In the genomic region with DNA sequence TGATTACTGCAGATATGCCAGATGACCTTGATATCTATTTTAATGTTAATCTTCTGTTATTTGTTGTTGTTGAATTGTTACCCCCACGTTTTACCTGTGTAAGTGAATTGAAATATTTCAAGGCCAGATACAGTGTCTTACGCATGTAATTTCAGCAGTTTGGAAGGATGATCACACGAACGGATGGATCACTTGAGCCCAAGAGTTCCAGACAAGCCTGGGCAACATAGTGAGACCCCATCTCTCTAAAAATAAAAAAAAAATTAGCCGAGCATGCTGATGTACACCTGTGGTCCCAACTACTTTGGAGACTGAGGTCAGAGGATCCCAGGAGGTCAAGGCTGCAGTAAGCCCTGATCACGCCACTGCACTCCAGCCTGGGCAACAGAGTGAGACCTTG, we compare ENCODE assay signal across 13 cellular contexts. TPM values are rescaled to one million over a fixed set of nuclear protein-coding genes. Genes with fewer than 3 reads are reported as not detected.
DNase-seq lines count a peak whose midpoint lies in the region; ATAC-seq and TF ChIP-seq lines count a peak whose summit lies in the region.
"Had no signal": no experiment of that assay in that cellular context is flagged by ENCODE, and none has a peak within 500 bp of the region (broad histone marks: within the 10 kb centered on the region; RNA-seq: fewer than 3 reads in every experiment).

No MANE protein-coding gene starts in this region.

- H3K79me2 ChIP-seq in SK-N-SH (ENCODE audit: insufficient read depth), result peaks cover 63% of the 10 kb centered on the region
- H3K79me2 ChIP-seq in Karpas-422 (ENCODE audit: low read length), result peaks cover 5% of the 10 kb centered on the region; the same call in 1 of the 2 replicates
- peaks cover 10% of the 10 kb centered on the region for H3K79me2 ChIP-seq in mammary epithelial cell (ENCODE audit: insufficient read depth, low read length)

- H3F3A ChIP-seq in SK-N-SH (replicated peaks; ENCODE audit: insufficient read depth), result peaks cover 33% of the 10 kb centered on the region

- DNase-seq in SK-N-SH, result no peak
- no peak for DNase-seq in Karpas-422
- no peak for DNase-seq in mammary epithelial cell
- no peak for DNase-seq in osteocyte (ENCODE audit: extremely low spot score, unreplicated experiment)
- no peak for DNase-seq in vagina (ENCODE audit: extremely low spot score in 2 of 2)
- no peak for DNase-seq in germinal center (ENCODE audit: low spot score)
- DNase-seq: activated CD4-positive, alpha-beta T cell treated with anti-CD3 and anti-CD28 coated beads for 48 hours; body of pancreas; DMS79 had no signal

- CTCF ChIA-PET in SK-N-SH (lab: Yijun Ruan, JAX) (no interaction called here), mammary epithelial cell (lab: Charles Lee; ENCODE audit: low non-redundant PET) (no interaction called here)

- WGBS in SK-N-SH (ENCODE audit: low lambda C conversion rate), result 66% methylated on average over 6 of the region's 6 CpGs
- WGBS in mammary epithelial cell (ENCODE audit: low coverage, missing lambda C conversion rate), result 88% methylated on average over 6 of the region's 6 CpGs

- no peak for ATAC-seq in SK-N-SH treated with all-trans-retinoic acid at 6 μM for 48 hours
- ATAC-seq in HG03280 (IDR thresholded peaks at IDR 0.05; ENCODE audit: unreplicated experiment), result no peak

- TSS peak; percentile 34 for BruUV-seq in mammary epithelial cell (replicated peaks; lab: Mats Ljungman, UMichigan)

- TF ChIP-seq POLR2A in vagina (IDR thresholded peaks at IDR 0.05), result no peak

- TF ChIP-seq CTCF in SK-N-SH (IDR thresholded peaks at IDR 0.05) (no peak), mammary epithelial cell (conservative IDR thresholded peaks at IDR 0.05 in 1 of 2, IDR thresholded peaks at IDR 0.05 in 1 of 2; ENCODE audit: extremely low read depth in 1 of 2, insufficient read depth in 1 of 2, low read depth in 1 of 2, low read length in 2 of 2) (no peak), osteocyte (IDR thresholded peaks at IDR 0.05) (no peak), vagina (IDR thresholded peaks at IDR 0.05) (no peak)

- dilution Hi-C loops in mammary epithelial cell (cut with HindIII; ENCODE audit: low sequenced_read_pairs), result no loop called here

- no peak for TF ChIP-seq RAD21 in SK-N-SH (IDR thresholded peaks at IDR 0.05; ENCODE audit: low read length)

- no peak overlapping the region for H3K4me3 Mint-ChIP-seq in osteocyte (ENCODE audit: unreplicated experiment)

- H3K4me3 ChIP-seq in SK-N-SH (ENCODE audit: low read depth in 2 of 2, low read length in 1 of 2), result no peak overlapping the region; a peak in 1 of 4 replicates
- H3K4me3 ChIP-seq in Karpas-422 (ENCODE audit: low read length), result no peak overlapping the region
- H3K4me3 ChIP-seq in mammary epithelial cell (replicated peaks in 1 of 3; ENCODE audit: insufficient read depth in 1 of 3, low read depth in 2 of 3, low read length in 3 of 3), result no peak overlapping the region
- H3K4me3 ChIP-seq in vagina, result no peak overlapping the region
- H3K4me3 ChIP-seq: body of pancreas had no signal

- H3K27ac ChIP-seq in SK-N-SH (ENCODE audit: low read depth in 2 of 2, low read length in 1 of 2), result peak overlapping the region; percentile 84 to 86; a peak in 3 of 4 replicates
- H3K27ac ChIP-seq in Karpas-422 (ENCODE audit: low read length), result peak overlapping the region; percentile 60
- H3K27ac ChIP-seq in mammary epithelial cell (ENCODE audit: insufficient read depth, low read depth, low read length), result peak overlapping the region; percentile 74
- H3K27ac ChIP-seq in vagina, result no peak overlapping the region
- H3K27ac ChIP-seq: 22Rv1 had no signal

- H3K27me3 Mint-ChIP-seq in osteocyte (ENCODE audit: unreplicated experiment), result no peaks in the 10 kb centered on the region
- H3K27me3 Mint-ChIP-seq: progenitor cell of endocrine pancreas had no signal

- H3K9me3 ChIP-seq in SK-N-SH, result 0 out of 2 replicates have a peak, but pooled peaks cover 6% of the 10 kb centered on the region
- H3K9me3 ChIP-seq in Karpas-422 (ENCODE audit: low read length), result peaks cover 10% of the 10 kb centered on the region; the same call in 1 of the 2 replicates
- no peaks in the 10 kb centered on the region for H3K9me3 ChIP-seq in mammary epithelial cell (replicated peaks; ENCODE audit: insufficient read depth, low read length)
- H3K9me3 ChIP-seq in vagina, result no peaks in the 10 kb centered on the region
- H3K9me3 ChIP-seq: body of pancreas had no signal

- H3K36me3 ChIP-seq in SK-N-SH (replicated peaks in 1 of 2; ENCODE audit: control insufficient read depth in 1 of 2, insufficient read depth in 2 of 2, low read length in 1 of 2) (peaks cover 18 to 33% of the 10 kb centered on the region in 2 experiments), Karpas-422 (ENCODE audit: insufficient read depth, low read length) (0 out of 2 replicates have a peak, but pooled peaks cover 10% of the 10 kb centered on the region), mammary epithelial cell (ENCODE audit: insufficient read depth, low read length) (peaks cover 13% of the 10 kb centered on the region), vagina (peaks cover 0 to 13% of the 10 kb centered on the region in 2 donors)

- no peak for TF ChIP-seq EP300 in SK-N-SH (IDR thresholded peaks at IDR 0.05; ENCODE audit: borderline replicate concordance in 1 of 2, low read depth in 1 of 2, low read length in 1 of 2)

- intact Hi-C loops in mammary epithelial cell (cut with micrococcal nuclease) (no loop called here), vagina (cut with DNase I) (no loop called here)

- peaks cover 54% of the 10 kb centered on the region for H3K4me1 Mint-ChIP-seq in osteocyte (ENCODE audit: unreplicated experiment)

- peaks cover 23% of the 10 kb centered on the region for H3K36me3 Mint-ChIP-seq in osteocyte (ENCODE audit: unreplicated experiment)

- no peaks in the 10 kb centered on the region for H4K20me1 ChIP-seq in SK-N-SH (ENCODE audit: insufficient read depth)
- no peaks in the 10 kb centered on the region for H4K20me1 ChIP-seq in Karpas-422 (ENCODE audit: insufficient read depth, low read depth, low read length)
- no peaks in the 10 kb centered on the region for H4K20me1 ChIP-seq in mammary epithelial cell (ENCODE audit: insufficient read depth, low read length)

- H3K4me1 ChIP-seq in SK-N-SH (ENCODE audit: control insufficient read depth in 1 of 2, insufficient read depth in 2 of 2, low read depth in 1 of 2, low read length in 1 of 2) (peaks cover 4 to 25% of the 10 kb centered on the region in 2 experiments; a peak in 3 of 4 replicates), Karpas-422 (ENCODE audit: low read length) (peaks cover 20% of the 10 kb centered on the region), mammary epithelial cell (ENCODE audit: insufficient read depth, low read length) (peaks cover 21% of the 10 kb centered on the region), vagina (no peaks in the 10 kb centered on the region)
- H3K4me1 ChIP-seq: body of pancreas had no signal

- peak overlapping the region; percentile 34; the same call in 1 of the 2 replicates for H3K4me2 ChIP-seq in SK-N-SH
- H3K4me2 ChIP-seq in Karpas-422 (ENCODE audit: low read depth, low read length, poor library complexity, severe bottlenecking), result peak overlapping the region; percentile 16
- H3K4me2 ChIP-seq in mammary epithelial cell (ENCODE audit: insufficient read depth, low read depth, low read length), result peak overlapping the region; percentile 32

- H3K27me3 ChIP-seq in SK-N-SH (ENCODE audit: insufficient read depth) (no peaks in the 10 kb centered on the region), Karpas-422 (ENCODE audit: low read length) (no peaks in the 10 kb centered on the region), mammary epithelial cell (ENCODE audit: insufficient read depth, low read length) (no peaks in the 10 kb centered on the region), vagina (no peaks in the 10 kb centered on the region)
- H3K27me3 ChIP-seq: body of pancreas had no signal

- H3K27ac Mint-ChIP-seq in osteocyte (ENCODE audit: unreplicated experiment), result peak overlapping the region; percentile 11
- H3K27ac Mint-ChIP-seq: progenitor cell of endocrine pancreas had no signal

- POLR2A ChIA-PET in SK-N-SH (lab: Yijun Ruan, JAX), result no interaction called here

- peak overlapping the region; percentile 47; the same call in 1 of the 2 replicates for H3K9ac ChIP-seq in SK-N-SH
- H3K9ac ChIP-seq in Karpas-422 (ENCODE audit: low read length), result 0 out of 2 replicates have a peak overlapping the region, but pooled peaks have one; percentile 1
- no peak overlapping the region for H3K9ac ChIP-seq in mammary epithelial cell (ENCODE audit: insufficient read depth, low read length)

- H3K9me2 ChIP-seq in SK-N-SH (no peaks in the 10 kb centered on the region), Karpas-422 (replicated peaks; ENCODE audit: insufficient read depth, low read length) (no peaks in the 10 kb centered on the region)

- H2AFZ ChIP-seq in SK-N-SH (ENCODE audit: low read depth) (no peak overlapping the region), Karpas-422 (ENCODE audit: low read length) (0 out of 2 replicates have a peak overlapping the region, but pooled peaks have one; percentile 47), mammary epithelial cell (ENCODE audit: low read depth, low read length) (no peak overlapping the region)

- peaks cover 5% of the 10 kb centered on the region for H3K9me3 Mint-ChIP-seq in osteocyte (ENCODE audit: unreplicated experiment)

- in situ Hi-C loops in mammary epithelial cell (cut with MboI; ENCODE audit: low sequenced_read_pairs in 2 of 2), result no loop called here

TF ChIP-seq in SK-N-SH, 30 proteins besides CTCF, POLR2A, EP300 and RAD21 (continues in another document):
- TF ChIP-seq TAF1 (IDR thresholded peaks at IDR 0.05; ENCODE audit: borderline replicate concordance, low read depth, low read length) (no peak), YY1 (IDR thresholded peaks at IDR 0.05; ENCODE audit: low read depth) (no peak), SMC3 (IDR thresholded peaks at IDR 0.05; ENCODE audit: low read depth, low read length) (no peak)

TF ChIP-seq in SK-N-SH treated with all-trans-retinoic acid at 6 μM for 48 hours, 23 proteins besides CTCF, POLR2A, EP300 and RAD21 (continues in another document):
- no peak for TF ChIP-seq CSDC2 (CRISPR knock-in tag; IDR thresholded peaks at IDR 0.05)
- TF ChIP-seq GLIS3 (CRISPR knock-in tag; IDR thresholded peaks at IDR 0.05), result no peak
- TF ChIP-seq ZNF8 (CRISPR knock-in tag; IDR thresholded peaks at IDR 0.05), result no peak

RNA-seq across cellular contexts. Expression of gene SDCCAG8, which starts 32.2 kb away (rescaled TPM):
- polyA plus RNA-seq in SK-N-SH (2012; rRNA removed), result 22.7 and 26.7 TPM in 2 replicates
- polyA plus RNA-seq in SK-N-SH (2012; cell fraction: cytosol; rRNA removed), result 31.4 and 34.9 TPM in 2 replicates
- polyA plus RNA-seq in SK-N-SH (2012; cell fraction: nucleus; rRNA removed), result 39.2 and 50.7 TPM in 2 replicates
- total RNA-seq in Karpas-422 (2014; rRNA removed; shearing (Covaris generic); ENCODE audit: low replicate concordance), result 36.6 and 41.0 TPM in 2 replicates
- 10 to 100 TPM; 34.7 to 42.1 TPM for total RNA-seq in mammary epithelial cell
- 22.4 TPM for polyA plus RNA-seq in mammary epithelial cell
- polyA minus RNA-seq in mammary epithelial cell, result 33.5 TPM
- 26.7 and 30.4 TPM in 2 replicates for total RNA-seq in osteocyte
- 31.2 TPM for total RNA-seq in vagina

RNA-seq across cellular contexts. Expression of gene CEP170, which starts 33.0 kb away (rescaled TPM):
- polyA plus RNA-seq in SK-N-SH (2012; rRNA removed) (67.2 and 76.6 TPM in 2 replicates), mammary epithelial cell (23.9 TPM)
- 64.6 and 69.6 TPM in 2 replicates for polyA plus RNA-seq in SK-N-SH (2012; cell fraction: cytosol; rRNA removed)
- 100 and 203 TPM in 2 replicates for polyA plus RNA-seq in SK-N-SH (2012; cell fraction: nucleus; rRNA removed)
- total RNA-seq in Karpas-422 (2014; rRNA removed; shearing (Covaris generic); ENCODE audit: low replicate concordance), result 87.3 and 124 TPM in 2 replicates
- total RNA-seq in mammary epithelial cell (10 to 100 TPM; 64.6 to 75.7 TPM), osteocyte (125 and 131 TPM in 2 replicates), vagina (39.3 TPM)
- polyA minus RNA-seq in mammary epithelial cell, result 73.6 TPM
